Comparison of ENCODE assay signal across 13 cellular contexts in genomic region chr17:10105513-10106001, GRCh38.
A peak's percentile ranks its signal among the peaks of the same experiment; 100 is the strongest.
DNase-seq lines count a peak whose midpoint lies in the region; ATAC-seq and TF ChIP-seq lines count a peak whose summit lies in the region.
"Had no signal": no experiment of that assay in that cellular context is flagged by ENCODE, and none has a peak within 500 bp of the region (broad histone marks: within the 10 kb centered on the region; RNA-seq: fewer than 3 reads in every experiment).

No MANE protein-coding gene starts in this region.

- peaks cover 18% of the 10 kb centered on the region for H3K27me3 Mint-ChIP-seq in Calu3 (ENCODE audit: unreplicated experiment)

- CTCF ChIA-PET in Calu3 (lab: Charles Lee): no interaction called here

- no peaks in the 10 kb centered on the region for H3K9me3 ChIP-seq in body of pancreas
- no peaks in the 10 kb centered on the region for H3K9me3 ChIP-seq in heart right ventricle
- no peaks in the 10 kb centered on the region for H3K9me3 ChIP-seq in ovary

- H3K36me3 Mint-ChIP-seq in Calu3 (ENCODE audit: insufficient read depth, unreplicated experiment): peaks cover 4% of the 10 kb centered on the region

- H3K4me1 Mint-ChIP-seq in Calu3 (ENCODE audit: low read depth, unreplicated experiment): no peaks in the 10 kb centered on the region

- BruUV-seq in Calu3 (replicated peaks; lab: Mats Ljungman, UMichigan): no TSS peak

- peaks cover 3% of the 10 kb centered on the region for H3K9me3 Mint-ChIP-seq in Calu3 (ENCODE audit: low read depth, unreplicated experiment)
- H3K9me3 Mint-ChIP-seq: naive B cell had no signal

- no peaks in the 10 kb centered on the region for H3K4me1 ChIP-seq in body of pancreas
- H3K4me1 ChIP-seq in heart right ventricle: peaks cover 0 to 52% (median 20%) of the 10 kb centered on the region in 9 donors
- no peaks in the 10 kb centered on the region for H3K4me1 ChIP-seq in ovary (ENCODE audit: insufficient read depth)

- no peak overlapping the region for H3K27ac Mint-ChIP-seq in Calu3 (ENCODE audit: unreplicated experiment)

- TF ChIP-seq EP300 in ovary (IDR thresholded peaks at IDR 0.05): peak; percentile 29

- 42 to 45% methylated on average over 10 of the region's 10 CpGs for WGBS in body of pancreas, 2 donors
- WGBS in heart right ventricle, 2 donors: 13 to 18% methylated on average over 10 of the region's 10 CpGs
- WGBS in ovary, 3 donors: 46 to 69% (median 50%) methylated on average over 10 of the region's 10 CpGs

- TF ChIP-seq POLR2A in body of pancreas (IDR thresholded peaks at IDR 0.05): no peak
- TF ChIP-seq POLR2A in ovary (IDR thresholded peaks at IDR 0.05): no peak

- H3K4me3 ChIP-seq in AG10803 (ENCODE audit: low read length) (no peak overlapping the region), body of pancreas (no peak overlapping the region), heart right ventricle (no peak overlapping the region), ovary (no peak overlapping the region)

- H3K36me3 ChIP-seq in body of pancreas (replicated peaks in 1 of 2; ENCODE audit: insufficient read depth in 1 of 2, low read depth in 2 of 2) (no peaks in the 10 kb centered on the region), heart right ventricle (no peaks in the 10 kb centered on the region), ovary (no peaks in the 10 kb centered on the region)

- TF ChIP-seq CTCF in AG10803 (conservative IDR thresholded peaks at IDR 0.05; ENCODE audit: low read length) (no peak; the same call in 1 of the 2 replicates), body of pancreas (IDR thresholded peaks at IDR 0.05) (no peak), heart right ventricle (IDR thresholded peaks at IDR 0.05) (no peak), ovary (IDR thresholded peaks at IDR 0.05) (no peak), Calu3 (IDR thresholded peaks at IDR 0.05; ENCODE audit: unreplicated experiment) (no peak)

- peak; percentile 79 for DNase-seq in AG10803 (ENCODE audit: low read depth)
- DNase-seq in body of pancreas: peak in 2 of 4 donors; percentile 24 to 30
- DNase-seq in heart right ventricle: peak in 1 of 2 donors; percentile 77
- DNase-seq in ovary: peak in 1 of 5 donors; percentile 56
- no peak for DNase-seq in Calu3
- no peak for DNase-seq in mesenteric fat pad (ENCODE audit: low spot score)
- DNase-seq in DMS 273 treated with DMSO at 0.1 percent for 48 hours (lab: John Stamatoyannopoulos, UW): no peak
- DNase-seq: ACHN; activated effector memory CD4-positive, alpha-beta T cell treated with anti-CD3 and anti-CD28 coated beads, Interleukin-2, amount 50 U/mL, for 16 hours; central memory CD4-positive, alpha-beta T cell; naive B cell; NCI-H1436 had no signal

- ATAC-seq in body of pancreas: peak; percentile 62
- ATAC-seq in heart right ventricle: peak; percentile 66 to 92 (median 88)
- ATAC-seq in HG03378 (IDR thresholded peaks at IDR 0.05; ENCODE audit: unreplicated experiment): no peak

- intact Hi-C loops in body of pancreas (cut with DNase I): no loop called here
- intact Hi-C loops in heart right ventricle (cut with DNase I): no loop called here
- intact Hi-C loops in ovary (cut with DNase I): no loop called here
- intact Hi-C loops in Calu3 (cut with micrococcal nuclease; ENCODE audit: unreplicated experiment): no loop called here

- H3K27me3 ChIP-seq in body of pancreas (no peaks in the 10 kb centered on the region), heart right ventricle (no peaks in the 10 kb centered on the region), ovary (no peaks in the 10 kb centered on the region)

- no peak overlapping the region for H3K4me3 Mint-ChIP-seq in Calu3 (ENCODE audit: low read depth, unreplicated experiment)

- H3K27ac ChIP-seq in body of pancreas (no peak overlapping the region), heart right ventricle (peak overlapping the region in 9 of 10 donors; percentile 26 to 75 (median 68)), ovary (no peak overlapping the region)

Comparison
In these comparisons a context has a peak if more than half of its experiments do, and no peak if none do; other contexts are left out.
1. H3K27ac ChIP-seq: peak in heart right ventricle (9 of 10); none in body of pancreas (0 of 4) and ovary (0 of 2).